In genomic region chr7:25122373-25122772, GRCh38 we compare ENCODE assay signal across 15 cellular contexts. TPM values are rescaled to one million over a fixed set of nuclear protein-coding genes. Genes with fewer than 3 reads are reported as not detected.
DNase-seq lines count a peak whose midpoint lies in the region; ATAC-seq lines count a peak whose summit lies in the region.
"Had no signal": no experiment of that assay in that cellular context is flagged by ENCODE, and none has a peak within 500 bp of the region (broad histone marks: within the 10 kb centered on the region; RNA-seq: fewer than 3 reads in every experiment).

No MANE protein-coding gene starts in this region.

- peaks cover 18% of the 10 kb centered on the region for H3K4me1 Mint-ChIP-seq in activated T-helper 17 cell treated with anti-CD3 and anti-CD28 coated beads, Interleukin-2, amount 50 U/mL, for 72 hours

- H3K27me3 Mint-ChIP-seq in activated T-helper 17 cell treated with anti-CD3 and anti-CD28 coated beads, Interleukin-2, amount 50 U/mL, for 72 hours = no peaks in the 10 kb centered on the region
- H3K27me3 Mint-ChIP-seq: memory B cell had no signal

- peak overlapping the region; percentile 3 for H3K27ac Mint-ChIP-seq in activated T-helper 17 cell treated with anti-CD3 and anti-CD28 coated beads, Interleukin-2, amount 50 U/mL, for 72 hours
- H3K27ac Mint-ChIP-seq: memory B cell; T-helper 1 cell treated with Interleukin-12 subunit alpha and Interleukin-12 subunit beta and Interleukin-4 antibody, amounts not matched to agents 30 μg/mL and 1 μg/mL, for 36 hours had no signal

- H3K9me3 Mint-ChIP-seq in activated T-helper 17 cell treated with anti-CD3 and anti-CD28 coated beads, Interleukin-2, amount 50 U/mL, for 72 hours = no peaks in the 10 kb centered on the region
- H3K9me3 Mint-ChIP-seq: memory B cell; T-helper 1 cell treated with Interleukin-12 subunit alpha and Interleukin-12 subunit beta and Interleukin-4 antibody, amounts not matched to agents 30 μg/mL and 1 μg/mL, for 36 hours had no signal

- no peak for ATAC-seq in activated T-helper 17 cell treated with anti-CD3 and anti-CD28 coated beads, Interleukin-2, amount 50 U/mL, for 72 hours (replicated peaks)
- ATAC-seq in HG02623 (IDR thresholded peaks at IDR 0.05; ENCODE audit: unreplicated experiment) (no peak), GM18502 (IDR thresholded peaks at IDR 0.05; ENCODE audit: poor library complexity, unreplicated experiment) (no peak), esophagus mucosa (no peak)

- peaks cover 77% of the 10 kb centered on the region for H3K36me3 Mint-ChIP-seq in activated T-helper 17 cell treated with anti-CD3 and anti-CD28 coated beads, Interleukin-2, amount 50 U/mL, for 72 hours (ENCODE audit: low read depth)

- DNase-seq in AG08395 (ENCODE audit: low spot score) = peak; percentile 48
- peak; percentile 66 for DNase-seq in GM04503 (ENCODE audit: low read depth)
- peak; percentile 31 for DNase-seq in glomerular visceral epithelial cell (ENCODE audit: extremely low spot score)
- DNase-seq in activated gamma-delta T cell treated with Interleukin-2 at 50 U/mL for 16 hours = no peak
- DNase-seq: C1 segment of cervical spinal cord; caudate nucleus; GF-D8; NCI-H2029 treated with DMSO at 0.1 percent for 48 hours; stimulated activated CD4-positive, alpha-beta T cell treated with anti-CD3 and anti-CD28 coated beads, Interleukin-4, amount 100 ng/mL, for 4 hours had no signal

- H3K4me3 Mint-ChIP-seq in activated T-helper 17 cell treated with anti-CD3 and anti-CD28 coated beads, Interleukin-2, amount 50 U/mL, for 72 hours = peak overlapping the region; percentile 98
- H3K4me3 Mint-ChIP-seq: memory B cell; T-helper 1 cell treated with Interleukin-12 subunit alpha and Interleukin-12 subunit beta and Interleukin-4 antibody, amounts not matched to agents 30 μg/mL and 1 μg/mL, for 36 hours had no signal

RNA-seq across cellular contexts. Expression of gene CYCS, which starts 2.7 kb away (rescaled TPM):
- total RNA-seq in activated T-helper 17 cell treated with anti-CD3 and anti-CD28 coated beads, Interleukin-2, amount 50 U/mL, for 72 hours = 100 to 1,000 TPM; 105 to 234 TPM
- total RNA-seq in esophagus mucosa = 146 TPM
